Comparison of ENCODE assay signal across 35 cellular contexts in genomic region chrX:7399373-7399772, GRCh38.
"Had no signal": no experiment of that assay in that cellular context is flagged by ENCODE, and none has a peak within 500 bp of the region (broad histone marks: within the 10 kb centered on the region; RNA-seq: fewer than 3 reads in every experiment).

No MANE protein-coding gene starts in this region.

- H3K36me3 ChIP-seq: MG63 had no signal

- DNase-seq: Karpas-422, Kasumi-1, MG63, MM.1S, MV-4-11, NCI-H1048, NCI-H1092, NCI-H1092 treated with DMSO at 0.1 percent for 48 hours, NCI-H1105, NCI-H1105 treated with DMSO at 0.1 percent for 48 hours, NCI-H1417, NCI-H1417 treated with DMSO at 0.1 percent for 48 hours, NCI-H1436, NCI-H1436 treated with DMSO at 0.1 percent for 48 hours, NCI-H146, NCI-H1694, NCI-H1694 treated with DMSO at 0.1 percent for 48 hours, NCI-H187, NCI-H187 treated with DMSO at 0.1 percent for 48 hours, NCI-H1930, NCI-H2029, NCI-H2029 treated with DMSO at 0.1 percent for 48 hours, NCI-H2081, NCI-H2081 treated with DMSO at 0.1 percent for 48 hours, NCI-H2107, NCI-H2171, NCI-H2171 treated with DMSO at 0.1 percent for 48 hours, NCI-H2227 treated with DMSO at 0.1 percent for 48 hours, NCI-H226, NCI-H345, NCI-H446, NCI-H446 treated with DMSO at 0.1 percent for 48 hours, NCI-H510A, NCI-H510A treated with DMSO at 0.1 percent for 48 hours, NCI-H524 had no signal

- H3K27me3 ChIP-seq: MG63 had no signal

- H3K4me3 ChIP-seq: MG63 had no signal

- H3K9me3 ChIP-seq: MG63 had no signal
